ENCODE assay signal across 16 cellular contexts in genomic region chr4:161522031-161522430, GRCh38.
DNase-seq lines count a peak whose midpoint lies in the region; ATAC-seq and TF ChIP-seq lines count a peak whose summit lies in the region.
"Had no signal": no experiment of that assay in that cellular context is flagged by ENCODE, and none has a peak within 500 bp of the region (broad histone marks: within the 10 kb centered on the region; RNA-seq: fewer than 3 reads in every experiment).

No MANE protein-coding gene starts in this region.

- DNase-seq in D341Med (ENCODE audit: low spot score), result peak; percentile 21
- peak; percentile 38 for DNase-seq in NCI-H1105 treated with DMSO at 0.1 percent for 48 hours (lab: John Stamatoyannopoulos, UW)
- DNase-seq in RPMI7951 (ENCODE audit: low read depth), result peak; percentile 2
- DNase-seq in midbrain (lab: John Stamatoyannopoulos, UW), result peak; percentile 7
- no peak for DNase-seq in left lobe of liver (ENCODE audit: low spot score)
- DNase-seq in activated naive CD4-positive, alpha-beta T cell (lab: John Stamatoyannopoulos, UW), result no peak
- no peak for DNase-seq in upper lobe of right lung
- DNase-seq: activated B cell treated with CpG ODN at 0.5 μM for 24 hours; NK-92 treated with Interleukin-12 subunit alpha and Interleukin-12 subunit beta, amount 100 ng/mL, for 24 hours; stimulated activated CD4-positive, alpha-beta T cell treated with anti-CD3 and anti-CD28 coated beads, Interleukin-2, amount 100 ng/mL, for 48 hours; stimulated activated naive B cell treated with anti-CD40 and anti-IgM and Interleukin-4, amounts not matched to agents 10 μg/mL and 1 μg/mL and 100 μg/mL, for 72 hours had no signal

- no peaks in the 10 kb centered on the region for H3K4me1 Mint-ChIP-seq in stimulated activated memory B cell treated with anti-CD40 and anti-IgM and Interleukin-4, amounts not matched to agents 10 μg/mL and 1 μg/mL and 100 μg/mL, for 72 hours
- H3K4me1 Mint-ChIP-seq: activated B cell treated with CpG ODN at 0.5 μM for 24 hours; B cell; stimulated activated naive B cell treated with anti-CD40 and anti-IgM and Interleukin-4, amounts not matched to agents 10 μg/mL and 1 μg/mL and 100 μg/mL, for 72 hours had no signal

- H3K4me1 ChIP-seq in upper lobe of right lung, result no peaks in the 10 kb centered on the region

- H3K27ac ChIP-seq in upper lobe of right lung, result no peak overlapping the region

- no peak for TF ChIP-seq CTCF in upper lobe of right lung (IDR thresholded peaks at IDR 0.05)

- H3K4me3 ChIP-seq in upper lobe of right lung, result no peak overlapping the region

- ATAC-seq in left lobe of liver (no peak), upper lobe of right lung (no peak)
- ATAC-seq in stimulated activated memory B cell treated with anti-CD40 and anti-IgM and Interleukin-4, amounts not matched to agents 10 μg/mL and 1 μg/mL and 100 μg/mL, for 72 hours, result no peak
- ATAC-seq: SK-N-SH treated with all-trans-retinoic acid at 6 μM for 48 hours; stimulated activated naive B cell treated with anti-CD40 and anti-IgM and Interleukin-4, amounts not matched to agents 10 μg/mL and 1 μg/mL and 100 μg/mL, for 72 hours had no signal

- intact Hi-C loops in upper lobe of right lung (cut with DNase I), result no loop called here

- no peaks in the 10 kb centered on the region for H3K36me3 Mint-ChIP-seq in stimulated activated memory B cell treated with anti-CD40 and anti-IgM and Interleukin-4, amounts not matched to agents 10 μg/mL and 1 μg/mL and 100 μg/mL, for 72 hours
- H3K36me3 Mint-ChIP-seq: activated naive CD8-positive, alpha-beta T cell; stimulated activated naive B cell treated with anti-CD40 and anti-IgM and Interleukin-4, amounts not matched to agents 10 μg/mL and 1 μg/mL and 100 μg/mL, for 72 hours had no signal

- H3K9me3 Mint-ChIP-seq in stimulated activated memory B cell treated with anti-CD40 and anti-IgM and Interleukin-4, amounts not matched to agents 10 μg/mL and 1 μg/mL and 100 μg/mL, for 72 hours, result peaks cover 3% of the 10 kb centered on the region
- H3K9me3 Mint-ChIP-seq: activated B cell treated with CpG ODN at 0.5 μM for 24 hours; stimulated activated naive B cell treated with anti-CD40 and anti-IgM and Interleukin-4, amounts not matched to agents 10 μg/mL and 1 μg/mL and 100 μg/mL, for 72 hours had no signal

- H3K27me3 ChIP-seq in upper lobe of right lung, result no peaks in the 10 kb centered on the region

- no peaks in the 10 kb centered on the region for H3K27me3 Mint-ChIP-seq in stimulated activated memory B cell treated with anti-CD40 and anti-IgM and Interleukin-4, amounts not matched to agents 10 μg/mL and 1 μg/mL and 100 μg/mL, for 72 hours
- H3K27me3 Mint-ChIP-seq: activated B cell treated with CpG ODN at 0.5 μM for 24 hours; activated naive CD8-positive, alpha-beta T cell; B cell; progenitor cell of endocrine pancreas; stimulated activated naive B cell treated with anti-CD40 and anti-IgM and Interleukin-4, amounts not matched to agents 10 μg/mL and 1 μg/mL and 100 μg/mL, for 72 hours had no signal

- H3K27ac Mint-ChIP-seq in stimulated activated memory B cell treated with anti-CD40 and anti-IgM and Interleukin-4, amounts not matched to agents 10 μg/mL and 1 μg/mL and 100 μg/mL, for 72 hours, result no peak overlapping the region
- H3K27ac Mint-ChIP-seq: activated B cell treated with CpG ODN at 0.5 μM for 24 hours; activated naive CD8-positive, alpha-beta T cell; B cell; progenitor cell of endocrine pancreas; stimulated activated naive B cell treated with anti-CD40 and anti-IgM and Interleukin-4, amounts not matched to agents 10 μg/mL and 1 μg/mL and 100 μg/mL, for 72 hours had no signal

- no peak overlapping the region for H3K4me3 Mint-ChIP-seq in stimulated activated memory B cell treated with anti-CD40 and anti-IgM and Interleukin-4, amounts not matched to agents 10 μg/mL and 1 μg/mL and 100 μg/mL, for 72 hours
- H3K4me3 Mint-ChIP-seq: activated B cell treated with CpG ODN at 0.5 μM for 24 hours; activated naive CD8-positive, alpha-beta T cell; B cell; stimulated activated naive B cell treated with anti-CD40 and anti-IgM and Interleukin-4, amounts not matched to agents 10 μg/mL and 1 μg/mL and 100 μg/mL, for 72 hours had no signal

- no peaks in the 10 kb centered on the region for H3K9me3 ChIP-seq in upper lobe of right lung

- H3K36me3 ChIP-seq in upper lobe of right lung, result no peaks in the 10 kb centered on the region

Comparison
In these comparisons a context has a peak if more than half of its experiments do, and no peak if none do; other contexts are left out.
1. DNase-seq: peak in D341Med (single experiment), NCI-H1105 treated with DMSO at 0.1 percent for 48 hours (single experiment), RPMI7951 (single experiment) and midbrain (single experiment); none in left lobe of liver (single experiment), activated naive CD4-positive, alpha-beta T cell (0 of 4) and upper lobe of right lung (single experiment).